Comparison of ENCODE assay signal across 1 cellular context in the genomic region with DNA sequence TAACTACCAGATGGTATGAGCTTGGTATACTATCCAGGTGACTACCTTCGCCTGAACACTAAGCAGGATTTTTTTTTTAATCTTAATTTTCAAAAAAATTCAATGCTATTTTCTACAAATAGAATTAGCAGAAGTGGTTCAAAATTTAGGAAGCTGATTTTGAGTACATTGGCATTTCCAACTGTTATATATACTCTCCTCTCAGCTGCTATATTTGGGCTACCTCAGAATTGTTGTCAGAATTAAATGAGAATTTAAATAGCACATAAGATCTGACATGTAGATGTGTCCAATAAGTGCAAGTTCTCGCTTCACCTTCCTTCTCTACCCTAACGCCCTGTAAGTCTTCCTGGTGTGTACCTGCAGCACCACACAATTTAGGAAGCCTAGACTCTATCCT.
TF ChIP-seq lines count a peak whose summit lies in the region.

No MANE protein-coding gene starts in this region.

TF ChIP-seq in GM12878, 131 proteins besides CTCF, POLR2A, EP300 and RAD21 (continued from another document):
- TF ChIP-seq, protein P1, sequence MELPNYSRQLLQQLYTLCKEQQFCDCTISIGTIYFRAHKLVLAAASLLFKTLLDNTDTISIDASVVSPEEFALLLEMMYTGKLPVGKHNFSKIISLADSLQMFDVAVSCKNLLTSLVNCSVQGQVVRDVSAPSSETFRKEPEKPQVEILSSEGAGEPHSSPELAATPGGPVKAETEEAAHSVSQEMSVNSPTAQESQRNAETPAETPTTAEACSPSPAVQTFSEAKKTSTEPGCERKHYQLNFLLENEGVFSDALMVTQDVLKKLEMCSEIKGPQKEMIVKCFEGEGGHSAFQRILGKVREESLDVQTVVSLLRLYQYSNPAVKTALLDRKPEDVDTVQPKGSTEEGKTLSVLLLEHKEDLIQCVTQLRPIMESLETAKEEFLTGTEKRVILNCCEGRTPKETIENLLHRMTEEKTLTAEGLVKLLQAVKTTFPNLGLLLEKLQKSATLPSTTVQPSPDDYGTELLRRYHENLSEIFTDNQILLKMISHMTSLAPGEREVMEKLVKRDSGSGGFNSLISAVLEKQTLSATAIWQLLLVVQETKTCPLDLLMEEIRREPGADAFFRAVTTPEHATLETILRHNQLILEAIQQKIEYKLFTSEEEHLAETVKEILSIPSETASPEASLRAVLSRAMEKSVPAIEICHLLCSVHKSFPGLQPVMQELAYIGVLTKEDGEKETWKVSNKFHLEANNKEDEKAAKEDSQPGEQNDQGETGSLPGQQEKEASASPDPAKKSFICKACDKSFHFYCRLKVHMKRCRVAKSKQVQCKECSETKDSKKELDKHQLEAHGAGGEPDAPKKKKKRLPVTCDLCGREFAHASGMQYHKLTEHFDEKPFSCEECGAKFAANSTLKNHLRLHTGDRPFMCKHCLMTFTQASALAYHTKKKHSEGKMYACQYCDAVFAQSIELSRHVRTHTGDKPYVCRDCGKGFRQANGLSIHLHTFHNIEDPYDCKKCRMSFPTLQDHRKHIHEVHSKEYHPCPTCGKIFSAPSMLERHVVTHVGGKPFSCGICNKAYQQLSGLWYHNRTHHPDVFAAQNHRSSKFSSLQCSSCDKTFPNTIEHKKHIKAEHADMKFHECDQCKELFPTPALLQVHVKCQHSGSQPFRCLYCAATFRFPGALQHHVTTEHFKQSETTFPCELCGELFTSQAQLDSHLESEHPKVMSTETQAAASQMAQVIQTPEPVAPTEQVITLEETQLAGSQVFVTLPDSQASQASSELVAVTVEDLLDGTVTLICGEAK (IDR thresholded peaks at IDR 0.05; ENCODE audit: borderline replicate concordance), result no peak
- no peak for TF ChIP-seq CBFB (IDR thresholded peaks at IDR 0.05; ENCODE audit: low read depth)
- TF ChIP-seq, protein P2, sequence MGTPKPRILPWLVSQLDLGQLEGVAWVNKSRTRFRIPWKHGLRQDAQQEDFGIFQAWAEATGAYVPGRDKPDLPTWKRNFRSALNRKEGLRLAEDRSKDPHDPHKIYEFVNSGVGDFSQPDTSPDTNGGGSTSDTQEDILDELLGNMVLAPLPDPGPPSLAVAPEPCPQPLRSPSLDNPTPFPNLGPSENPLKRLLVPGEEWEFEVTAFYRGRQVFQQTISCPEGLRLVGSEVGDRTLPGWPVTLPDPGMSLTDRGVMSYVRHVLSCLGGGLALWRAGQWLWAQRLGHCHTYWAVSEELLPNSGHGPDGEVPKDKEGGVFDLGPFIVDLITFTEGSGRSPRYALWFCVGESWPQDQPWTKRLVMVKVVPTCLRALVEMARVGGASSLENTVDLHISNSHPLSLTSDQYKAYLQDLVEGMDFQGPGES (IDR thresholded peaks at IDR 0.05), result no peak
- no peak for TF ChIP-seq ZNF217 (IDR thresholded peaks at IDR 0.05)
- TF ChIP-seq, protein P3, sequence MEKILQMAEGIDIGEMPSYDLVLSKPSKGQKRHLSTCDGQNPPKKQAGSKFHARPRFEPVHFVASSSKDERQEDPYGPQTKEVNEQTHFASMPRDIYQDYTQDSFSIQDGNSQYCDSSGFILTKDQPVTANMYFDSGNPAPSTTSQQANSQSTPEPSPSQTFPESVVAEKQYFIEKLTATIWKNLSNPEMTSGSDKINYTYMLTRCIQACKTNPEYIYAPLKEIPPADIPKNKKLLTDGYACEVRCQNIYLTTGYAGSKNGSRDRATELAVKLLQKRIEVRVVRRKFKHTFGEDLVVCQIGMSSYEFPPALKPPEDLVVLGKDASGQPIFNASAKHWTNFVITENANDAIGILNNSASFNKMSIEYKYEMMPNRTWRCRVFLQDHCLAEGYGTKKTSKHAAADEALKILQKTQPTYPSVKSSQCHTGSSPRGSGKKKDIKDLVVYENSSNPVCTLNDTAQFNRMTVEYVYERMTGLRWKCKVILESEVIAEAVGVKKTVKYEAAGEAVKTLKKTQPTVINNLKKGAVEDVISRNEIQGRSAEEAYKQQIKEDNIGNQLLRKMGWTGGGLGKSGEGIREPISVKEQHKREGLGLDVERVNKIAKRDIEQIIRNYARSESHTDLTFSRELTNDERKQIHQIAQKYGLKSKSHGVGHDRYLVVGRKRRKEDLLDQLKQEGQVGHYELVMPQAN (conservative IDR thresholded peaks at IDR 0.05), result no peak
- TF ChIP-seq HCFC1 (IDR thresholded peaks at IDR 0.05; ENCODE audit: low read length), result no peak
- no peak for TF ChIP-seq POU2F2 (IDR thresholded peaks at IDR 0.05; ENCODE audit: borderline replicate concordance, low read depth, low read length)
- TF ChIP-seq, protein P4, sequence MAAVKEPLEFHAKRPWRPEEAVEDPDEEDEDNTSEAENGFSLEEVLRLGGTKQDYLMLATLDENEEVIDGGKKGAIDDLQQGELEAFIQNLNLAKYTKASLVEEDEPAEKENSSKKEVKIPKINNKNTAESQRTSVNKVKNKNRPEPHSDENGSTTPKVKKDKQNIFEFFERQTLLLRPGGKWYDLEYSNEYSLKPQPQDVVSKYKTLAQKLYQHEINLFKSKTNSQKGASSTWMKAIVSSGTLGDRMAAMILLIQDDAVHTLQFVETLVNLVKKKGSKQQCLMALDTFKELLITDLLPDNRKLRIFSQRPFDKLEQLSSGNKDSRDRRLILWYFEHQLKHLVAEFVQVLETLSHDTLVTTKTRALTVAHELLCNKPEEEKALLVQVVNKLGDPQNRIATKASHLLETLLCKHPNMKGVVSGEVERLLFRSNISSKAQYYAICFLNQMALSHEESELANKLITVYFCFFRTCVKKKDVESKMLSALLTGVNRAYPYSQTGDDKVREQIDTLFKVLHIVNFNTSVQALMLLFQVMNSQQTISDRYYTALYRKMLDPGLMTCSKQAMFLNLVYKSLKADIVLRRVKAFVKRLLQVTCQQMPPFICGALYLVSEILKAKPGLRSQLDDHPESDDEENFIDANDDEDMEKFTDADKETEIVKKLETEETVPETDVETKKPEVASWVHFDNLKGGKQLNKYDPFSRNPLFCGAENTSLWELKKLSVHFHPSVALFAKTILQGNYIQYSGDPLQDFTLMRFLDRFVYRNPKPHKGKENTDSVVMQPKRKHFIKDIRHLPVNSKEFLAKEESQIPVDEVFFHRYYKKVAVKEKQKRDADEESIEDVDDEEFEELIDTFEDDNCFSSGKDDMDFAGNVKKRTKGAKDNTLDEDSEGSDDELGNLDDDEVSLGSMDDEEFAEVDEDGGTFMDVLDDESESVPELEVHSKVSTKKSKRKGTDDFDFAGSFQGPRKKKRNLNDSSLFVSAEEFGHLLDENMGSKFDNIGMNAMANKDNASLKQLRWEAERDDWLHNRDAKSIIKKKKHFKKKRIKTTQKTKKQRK (IDR thresholded peaks at IDR 0.05; ENCODE audit: low read depth, low read length), result no peak
- TF ChIP-seq MXI1 (IDR thresholded peaks at IDR 0.05; ENCODE audit: low read depth, low read length), result no peak
- TF ChIP-seq CBX3 (IDR thresholded peaks at IDR 0.05; ENCODE audit: borderline replicate concordance, low read depth), result no peak
- TF ChIP-seq NFXL1 (IDR thresholded peaks at IDR 0.05; ENCODE audit: borderline replicate concordance), result no peak
- TF ChIP-seq ZNF24 (IDR thresholded peaks at IDR 0.05), result no peak
